In genomic region chr13:50990540-50991506, GRCh38 we compare ENCODE assay signal across 9 cellular contexts.
A peak's percentile ranks its signal among the peaks of the same experiment; 100 is the strongest.
DNase-seq lines count a peak whose midpoint lies in the region; ATAC-seq, FAIRE-seq and TF ChIP-seq lines count a peak whose summit lies in the region.
"Had no signal": no experiment of that assay in that cellular context is flagged by ENCODE, and none has a peak within 500 bp of the region (broad histone marks: within the 10 kb centered on the region; RNA-seq: fewer than 3 reads in every experiment).

No MANE protein-coding gene starts in this region.

- peaks cover 20% of the 10 kb centered on the region for H3K4me1 ChIP-seq in GM23338 (ENCODE audit: insufficient read depth)
- peaks cover 27% of the 10 kb centered on the region for H3K4me1 ChIP-seq in left ventricle myocardium inferior
- H3K4me1 ChIP-seq in sigmoid colon: peaks cover 0 to 43% (median 22%) of the 10 kb centered on the region in 4 donors

- WGBS in sigmoid colon, 2 donors: 71 to 85% methylated on average over 26 of the region's 26 CpGs

- peak; percentile 74 for ATAC-seq in GM23338
- ATAC-seq in HG02973 (IDR thresholded peaks at IDR 0.05; ENCODE audit: unreplicated experiment): no peak
- no peak for ATAC-seq in GM18517 (IDR thresholded peaks at IDR 0.05; ENCODE audit: unreplicated experiment)
- ATAC-seq: HCT116 had no signal

- peak overlapping the region; percentile 15; the same call in 1 of the 2 replicates for H3K27ac ChIP-seq in GM23338 (ENCODE audit: low read depth)
- H3K27ac ChIP-seq in left ventricle myocardium inferior (replicated peaks): peak overlapping the region; percentile 23
- peak overlapping the region; percentile 0 to 49 (median 40) for H3K27ac ChIP-seq in sigmoid colon

- no peak for TF ChIP-seq EP300 in sigmoid colon (IDR thresholded peaks at IDR 0.05)

- TF ChIP-seq CTCF in GM23338 (conservative IDR thresholded peaks at IDR 0.05; ENCODE audit: low read depth in 2 of 2) (no peak), left ventricle myocardium inferior (IDR thresholded peaks at IDR 0.05; ENCODE audit: borderline replicate concordance) (no peak), sigmoid colon (IDR thresholded peaks at IDR 0.05) (no peak)

- H3K4me3 ChIP-seq in GM23338 (peak overlapping the region; percentile 20; the same call in 1 of the 2 replicates), left ventricle myocardium inferior (peak overlapping the region; percentile 33), sigmoid colon (peak overlapping the region in 3 of 4 donors; percentile 0 to 13 (median 9))

- peaks cover 3% of the 10 kb centered on the region; the same call in 1 of the 3 replicates for H3K36me3 Mint-ChIP-seq in GM23338 (ENCODE audit: low read depth)

- no peaks in the 10 kb centered on the region for H3K36me3 ChIP-seq in GM23338 (ENCODE audit: insufficient read depth)
- H3K36me3 ChIP-seq in left ventricle myocardium inferior: no peaks in the 10 kb centered on the region
- H3K36me3 ChIP-seq in sigmoid colon: no peaks in the 10 kb centered on the region

- H3K4me3 Mint-ChIP-seq in GM23338: peak overlapping the region; percentile 42

- TF ChIP-seq POLR2A in sigmoid colon (IDR thresholded peaks at IDR 0.05): no peak
- no peak for TF ChIP-seq POLR2A in GM12892 (IDR thresholded peaks at IDR 0.05; ENCODE audit: low read depth, low read length)

- no peak overlapping the region for H3K27ac Mint-ChIP-seq in GM23338

- peaks cover 4% of the 10 kb centered on the region for H3K27me3 Mint-ChIP-seq in GM23338 (ENCODE audit: insufficient read depth, low read depth, poor library complexity)

- intact Hi-C loops in left ventricle myocardium inferior (cut with micrococcal nuclease) (no loop called here), sigmoid colon (cut with DNase I) (no loop called here)

- H2AFZ ChIP-seq in GM23338: peak overlapping the region; percentile 89

- H3K4me2 ChIP-seq in GM23338: peak overlapping the region; percentile 21

- no peaks in the 10 kb centered on the region for H3K27me3 ChIP-seq in GM23338 (ENCODE audit: insufficient read depth)
- no peaks in the 10 kb centered on the region for H3K27me3 ChIP-seq in left ventricle myocardium inferior (ENCODE audit: low read depth)
- no peaks in the 10 kb centered on the region for H3K27me3 ChIP-seq in sigmoid colon

- no peaks in the 10 kb centered on the region for H3K9me3 ChIP-seq in left ventricle myocardium inferior (replicated peaks)
- no peaks in the 10 kb centered on the region for H3K9me3 ChIP-seq in sigmoid colon

- no peaks in the 10 kb centered on the region for H3K9me2 ChIP-seq in GM23338 (ENCODE audit: insufficient read depth)

- H3F3A ChIP-seq in GM23338 (replicated peaks; ENCODE audit: low read depth): no peaks in the 10 kb centered on the region

- H3K9me3 Mint-ChIP-seq in GM23338: peaks cover 3% of the 10 kb centered on the region; the same call in 2 of the 3 replicates

- no peaks in the 10 kb centered on the region for H4K20me1 ChIP-seq in GM23338 (replicated peaks; ENCODE audit: insufficient read depth)

- H3K4me1 Mint-ChIP-seq in GM23338: peaks cover 36% of the 10 kb centered on the region

- DNase-seq in GM23338 (ENCODE audit: low spot score) (peak; percentile 44), RPMI7951 (ENCODE audit: low read depth) (peak; percentile 3), left ventricle myocardium inferior (peak; percentile 50), sigmoid colon (peak; percentile 89), SKM-1 treated with dmso at 0.1 percent for 144 hours (lab: John Stamatoyannopoulos, UW; ENCODE audit: unreplicated experiment) (no peak), GM12892 (ENCODE audit: insufficient read length) (no peak)

- H3K79me2 ChIP-seq in GM23338 (replicated peaks; ENCODE audit: insufficient read depth): no peaks in the 10 kb centered on the region

- FAIRE-seq in GM12892 (lab: Jason Lieb, UNC): no peak

TF ChIP-seq in GM23338, 12 proteins besides CTCF, POLR2A, EP300 and RAD21 (continues in another document):
- TF ChIP-seq CREB1 (CRISPR knock-in tag; IDR thresholded peaks at IDR 0.05; ENCODE audit: low read depth): no peak
- TF ChIP-seq POLR2AphosphoS5 (IDR thresholded peaks at IDR 0.05; ENCODE audit: low read depth): no peak
- TF ChIP-seq STAT1 (IDR thresholded peaks at IDR 0.05; ENCODE audit: unreplicated experiment): no peak
- TF ChIP-seq ZNF462 (CRISPR knock-in tag; IDR thresholded peaks at IDR 0.05): no peak
- TF ChIP-seq ETS1 (IDR thresholded peaks at IDR 0.05): no peak
- no peak for TF ChIP-seq ZNF331 (CRISPR knock-in tag; IDR thresholded peaks at IDR 0.05; ENCODE audit: low read depth)
- TF ChIP-seq EZH2 (IDR thresholded peaks at IDR 0.05; ENCODE audit: low read depth, unreplicated experiment): no peak
- no peak for TF ChIP-seq ZNF114 (CRISPR knock-in tag; IDR thresholded peaks at IDR 0.05)
- no peak for TF ChIP-seq JUNB (IDR thresholded peaks at IDR 0.05; ENCODE audit: unreplicated experiment)
- TF ChIP-seq EZH2phosphoT487 (IDR thresholded peaks at IDR 0.05; ENCODE audit: unreplicated experiment): no peak
- no peak for TF ChIP-seq NANOG (IDR thresholded peaks at IDR 0.05; ENCODE audit: borderline replicate concordance)

Comparison
In these comparisons a context has a peak if more than half of its experiments do, and no peak if none do; other contexts are left out.
1. DNase-seq: peak in GM23338 (single experiment), RPMI7951 (single experiment), left ventricle myocardium inferior (single experiment) and sigmoid colon (single experiment); none in SKM-1 treated with dmso at 0.1 percent for 144 hours (single experiment) and GM12892 (single experiment).
2. Peak in every context shown above with its lines, with median percentiles within 50 percentile points of each other: H3K27ac ChIP-seq and H3K4me3 ChIP-seq.